In the genomic region with DNA sequence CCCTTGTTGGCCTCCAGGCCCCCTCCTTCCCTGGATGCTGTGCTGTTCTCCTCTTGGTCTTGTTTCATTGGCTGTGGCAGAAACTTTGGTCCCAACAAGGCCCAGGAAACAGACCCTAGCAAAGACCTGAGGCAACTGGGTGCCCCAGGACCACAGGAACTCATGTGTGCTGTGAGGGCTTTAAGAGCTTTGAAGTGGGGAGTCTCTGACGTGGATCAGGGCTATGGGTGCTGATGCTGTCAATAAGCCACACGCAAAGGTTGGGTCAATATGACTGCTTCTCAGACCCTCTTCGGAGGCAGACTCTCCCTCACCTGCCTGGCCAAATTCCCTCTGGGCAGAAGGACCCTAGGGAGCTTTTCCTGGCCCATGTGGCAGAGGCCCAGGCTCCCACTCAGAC, we compare ENCODE assay signal across 21 cellular contexts.
A peak's percentile ranks its signal among the peaks of the same experiment; 100 is the strongest.
DNase-seq lines count a peak whose midpoint lies in the region; ATAC-seq lines count a peak whose summit lies in the region.
"Had no signal": no experiment of that assay in that cellular context is flagged by ENCODE, and none has a peak within 500 bp of the region (broad histone marks: within the 10 kb centered on the region; RNA-seq: fewer than 3 reads in every experiment).

No MANE protein-coding gene starts in this region.

- H3K27ac Mint-ChIP-seq in activated CD4-positive, alpha-beta T cell treated with anti-CD3 and anti-CD28 coated beads, Interleukin-2, amount 10 ng/mL, durations not matched to agents 24 days and 14 days: peak overlapping the region; percentile 83
- no peak overlapping the region for H3K27ac Mint-ChIP-seq in T-cell
- peak overlapping the region; percentile 33 for H3K27ac Mint-ChIP-seq in activated naive CD8-positive, alpha-beta T cell treated with anti-CD3 and anti-CD28 coated beads, Interleukin-2, amount 50 U/mL, for 24 hours
- H3K27ac Mint-ChIP-seq in stimulated activated effector memory CD8-positive, alpha-beta T cell treated with anti-CD3 and anti-CD28 coated beads, Interleukin-12 subunit alpha, Interleukin-12 subunit beta, amount 100 ng/mL, for 72 hours: no peak overlapping the region
- H3K27ac Mint-ChIP-seq: activated B cell treated with CpG ODN at 0.5 μM for 24 hours; B cell; H9; stimulated activated memory B cell treated with anti-CD40 and anti-IgM and Interleukin-4, amounts not matched to agents 10 μg/mL and 1 μg/mL and 100 μg/mL, for 72 hours had no signal

- H3K36me3 Mint-ChIP-seq in activated CD4-positive, alpha-beta T cell treated with anti-CD3 and anti-CD28 coated beads, Interleukin-2, amount 10 ng/mL, durations not matched to agents 24 days and 14 days (ENCODE audit: low read depth): no peaks in the 10 kb centered on the region
- H3K36me3 Mint-ChIP-seq in T-cell: no peaks in the 10 kb centered on the region
- no peaks in the 10 kb centered on the region for H3K36me3 Mint-ChIP-seq in activated naive CD8-positive, alpha-beta T cell treated with anti-CD3 and anti-CD28 coated beads, Interleukin-2, amount 50 U/mL, for 24 hours (ENCODE audit: low read depth)
- no peaks in the 10 kb centered on the region for H3K36me3 Mint-ChIP-seq in stimulated activated effector memory CD8-positive, alpha-beta T cell treated with anti-CD3 and anti-CD28 coated beads, Interleukin-12 subunit alpha, Interleukin-12 subunit beta, amount 100 ng/mL, for 72 hours
- H3K36me3 Mint-ChIP-seq: stimulated activated memory B cell treated with anti-CD40 and anti-IgM and Interleukin-4, amounts not matched to agents 10 μg/mL and 1 μg/mL and 100 μg/mL, for 72 hours had no signal

- H3K9me3 Mint-ChIP-seq in activated CD4-positive, alpha-beta T cell treated with anti-CD3 and anti-CD28 coated beads, Interleukin-2, amount 10 ng/mL, durations not matched to agents 24 days and 14 days: no peaks in the 10 kb centered on the region
- no peaks in the 10 kb centered on the region for H3K9me3 Mint-ChIP-seq in T-cell
- H3K9me3 Mint-ChIP-seq in activated naive CD8-positive, alpha-beta T cell treated with anti-CD3 and anti-CD28 coated beads, Interleukin-2, amount 50 U/mL, for 24 hours: no peaks in the 10 kb centered on the region
- H3K9me3 Mint-ChIP-seq in stimulated activated effector memory CD8-positive, alpha-beta T cell treated with anti-CD3 and anti-CD28 coated beads, Interleukin-12 subunit alpha, Interleukin-12 subunit beta, amount 100 ng/mL, for 72 hours: no peaks in the 10 kb centered on the region
- H3K9me3 Mint-ChIP-seq: activated B cell treated with CpG ODN at 0.5 μM for 24 hours; H9; stimulated activated memory B cell treated with anti-CD40 and anti-IgM and Interleukin-4, amounts not matched to agents 10 μg/mL and 1 μg/mL and 100 μg/mL, for 72 hours had no signal

- peak; percentile 81 for DNase-seq in activated CD4-positive, alpha-beta T cell treated with anti-CD3 and anti-CD28 coated beads, Interleukin-2, amount 10 ng/mL, durations not matched to agents 24 days and 14 days
- DNase-seq in activated CD4-positive, alpha-beta T cell treated with anti-CD3 and anti-CD28 coated beads for 1 hour: no peak
- peak in 16 of 34 experiments; percentile 8 to 46 (median 20) for DNase-seq in T-cell
- peak; percentile 19 for DNase-seq in activated naive CD8-positive, alpha-beta T cell treated with anti-CD3 and anti-CD28 coated beads, Interleukin-2, amount 50 U/mL, for 24 hours
- DNase-seq in stimulated activated effector memory CD8-positive, alpha-beta T cell treated with anti-CD3 and anti-CD28 coated beads, Interleukin-12 subunit alpha, Interleukin-12 subunit beta, amount 100 ng/mL, for 72 hours (ENCODE audit: low spot score in 2 of 2): no peak
- DNase-seq in CD1c-positive myeloid dendritic cell (ENCODE audit: extremely low spot score): no peak
- no peak for DNase-seq in GOT3 (lab: John Stamatoyannopoulos, UW)
- DNase-seq in kidney glomerular epithelial cell (lab: John Stamatoyannopoulos, UW): no peak
- DNase-seq: activated B cell treated with CpG ODN at 0.5 μM for 24 hours; effector CD4-positive, alpha-beta T cell; foreskin melanocyte; H9; hippocampal formation; left ventricle myocardium superior; NCI-H1105; NCI-H2029 treated with DMSO at 0.1 percent for 48 hours; NCI-H226; NCI-H774 had no signal

- peaks cover 18% of the 10 kb centered on the region for H3K27me3 Mint-ChIP-seq in activated CD4-positive, alpha-beta T cell treated with anti-CD3 and anti-CD28 coated beads, Interleukin-2, amount 10 ng/mL, durations not matched to agents 24 days and 14 days
- H3K27me3 Mint-ChIP-seq in T-cell: peaks cover 0 to 5% of the 10 kb centered on the region in 2 donors
- no peaks in the 10 kb centered on the region for H3K27me3 Mint-ChIP-seq in activated naive CD8-positive, alpha-beta T cell treated with anti-CD3 and anti-CD28 coated beads, Interleukin-2, amount 50 U/mL, for 24 hours

- POLR2A ChIA-PET in T-cell (lab: Charles Lee): interaction anchor here in 1 of 2 donors (1.1 kb wide), 1 partner anchor 33 kb away, joined by 5 read pairs; no protein-coding TSS in a partner anchor

- ATAC-seq in T-cell (replicated peaks in 1 of 4): peak; percentile 19 to 97 (median 76)
- ATAC-seq in activated naive CD8-positive, alpha-beta T cell treated with anti-CD3 and anti-CD28 coated beads, Interleukin-2, amount 50 U/mL, for 24 hours: peak; percentile 85
- ATAC-seq in stimulated activated effector memory CD8-positive, alpha-beta T cell treated with anti-CD3 and anti-CD28 coated beads, Interleukin-12 subunit alpha, Interleukin-12 subunit beta, amount 100 ng/mL, for 72 hours: peak; percentile 54
- ATAC-seq: esophagus mucosa; stimulated activated memory B cell treated with anti-CD40 and anti-IgM and Interleukin-4, amounts not matched to agents 10 μg/mL and 1 μg/mL and 100 μg/mL, for 72 hours had no signal

- peaks cover 45% of the 10 kb centered on the region for H3K4me1 Mint-ChIP-seq in activated CD4-positive, alpha-beta T cell treated with anti-CD3 and anti-CD28 coated beads, Interleukin-2, amount 10 ng/mL, durations not matched to agents 24 days and 14 days
- peaks cover 30 to 41% (median 36%) of the 10 kb centered on the region in 3 donors for H3K4me1 Mint-ChIP-seq in T-cell
- peaks cover 31% of the 10 kb centered on the region for H3K4me1 Mint-ChIP-seq in activated naive CD8-positive, alpha-beta T cell treated with anti-CD3 and anti-CD28 coated beads, Interleukin-2, amount 50 U/mL, for 24 hours
- peaks cover 27% of the 10 kb centered on the region for H3K4me1 Mint-ChIP-seq in stimulated activated effector memory CD8-positive, alpha-beta T cell treated with anti-CD3 and anti-CD28 coated beads, Interleukin-12 subunit alpha, Interleukin-12 subunit beta, amount 100 ng/mL, for 72 hours
- H3K4me1 Mint-ChIP-seq: activated B cell treated with CpG ODN at 0.5 μM for 24 hours; B cell; stimulated activated memory B cell treated with anti-CD40 and anti-IgM and Interleukin-4, amounts not matched to agents 10 μg/mL and 1 μg/mL and 100 μg/mL, for 72 hours had no signal

- intact Hi-C loops in activated CD4-positive, alpha-beta T cell treated with anti-CD3 and anti-CD28 coated beads, Interleukin-2, amount 10 ng/mL, durations not matched to agents 24 days and 14 days (cut with micrococcal nuclease): no loop called here

- CTCF ChIA-PET in T-cell (lab: Charles Lee): interaction anchor here in 1 of 2 donors (1.0 kb wide), 1 partner anchor 34 kb away, joined by 4 read pairs; no protein-coding TSS in a partner anchor

- H3K4me3 Mint-ChIP-seq in activated CD4-positive, alpha-beta T cell treated with anti-CD3 and anti-CD28 coated beads, Interleukin-2, amount 10 ng/mL, durations not matched to agents 24 days and 14 days: peak overlapping the region; percentile 71
- H3K4me3 Mint-ChIP-seq in T-cell: peak overlapping the region in 1 of 3 donors; percentile 45
- H3K4me3 Mint-ChIP-seq in activated naive CD8-positive, alpha-beta T cell treated with anti-CD3 and anti-CD28 coated beads, Interleukin-2, amount 50 U/mL, for 24 hours: no peak overlapping the region
- no peak overlapping the region for H3K4me3 Mint-ChIP-seq in stimulated activated effector memory CD8-positive, alpha-beta T cell treated with anti-CD3 and anti-CD28 coated beads, Interleukin-12 subunit alpha, Interleukin-12 subunit beta, amount 100 ng/mL, for 72 hours
- H3K4me3 Mint-ChIP-seq: activated B cell treated with CpG ODN at 0.5 μM for 24 hours; B cell; H9; stimulated activated memory B cell treated with anti-CD40 and anti-IgM and Interleukin-4, amounts not matched to agents 10 μg/mL and 1 μg/mL and 100 μg/mL, for 72 hours had no signal

Comparison
In these comparisons a context has a peak if more than half of its experiments do, and no peak if none do; other contexts are left out.
1. DNase-seq: peak in activated CD4-positive, alpha-beta T cell treated with anti-CD3 and anti-CD28 coated beads, Interleukin-2, amount 10 ng/mL, durations not matched to agents 24 days and 14 days (single experiment) and activated naive CD8-positive, alpha-beta T cell treated with anti-CD3 and anti-CD28 coated beads, Interleukin-2, amount 50 U/mL, for 24 hours (single experiment); none in activated CD4-positive, alpha-beta T cell treated with anti-CD3 and anti-CD28 coated beads for 1 hour (single experiment), stimulated activated effector memory CD8-positive, alpha-beta T cell treated with anti-CD3 and anti-CD28 coated beads, Interleukin-12 subunit alpha, Interleukin-12 subunit beta, amount 100 ng/mL, for 72 hours (0 of 2), CD1c-positive myeloid dendritic cell (single experiment), GOT3 (single experiment) and kidney glomerular epithelial cell (single experiment).
2. H3K27ac Mint-ChIP-seq: peak in activated CD4-positive, alpha-beta T cell treated with anti-CD3 and anti-CD28 coated beads, Interleukin-2, amount 10 ng/mL, durations not matched to agents 24 days and 14 days (single experiment) and activated naive CD8-positive, alpha-beta T cell treated with anti-CD3 and anti-CD28 coated beads, Interleukin-2, amount 50 U/mL, for 24 hours (single experiment); none in T-cell (0 of 2) and stimulated activated effector memory CD8-positive, alpha-beta T cell treated with anti-CD3 and anti-CD28 coated beads, Interleukin-12 subunit alpha, Interleukin-12 subunit beta, amount 100 ng/mL, for 72 hours (single experiment).
3. Peak in every context shown above with its lines, with median percentiles within 50 percentile points of each other: ATAC-seq.